ENCODE assay signal across 8 cellular contexts in the genomic region with DNA sequence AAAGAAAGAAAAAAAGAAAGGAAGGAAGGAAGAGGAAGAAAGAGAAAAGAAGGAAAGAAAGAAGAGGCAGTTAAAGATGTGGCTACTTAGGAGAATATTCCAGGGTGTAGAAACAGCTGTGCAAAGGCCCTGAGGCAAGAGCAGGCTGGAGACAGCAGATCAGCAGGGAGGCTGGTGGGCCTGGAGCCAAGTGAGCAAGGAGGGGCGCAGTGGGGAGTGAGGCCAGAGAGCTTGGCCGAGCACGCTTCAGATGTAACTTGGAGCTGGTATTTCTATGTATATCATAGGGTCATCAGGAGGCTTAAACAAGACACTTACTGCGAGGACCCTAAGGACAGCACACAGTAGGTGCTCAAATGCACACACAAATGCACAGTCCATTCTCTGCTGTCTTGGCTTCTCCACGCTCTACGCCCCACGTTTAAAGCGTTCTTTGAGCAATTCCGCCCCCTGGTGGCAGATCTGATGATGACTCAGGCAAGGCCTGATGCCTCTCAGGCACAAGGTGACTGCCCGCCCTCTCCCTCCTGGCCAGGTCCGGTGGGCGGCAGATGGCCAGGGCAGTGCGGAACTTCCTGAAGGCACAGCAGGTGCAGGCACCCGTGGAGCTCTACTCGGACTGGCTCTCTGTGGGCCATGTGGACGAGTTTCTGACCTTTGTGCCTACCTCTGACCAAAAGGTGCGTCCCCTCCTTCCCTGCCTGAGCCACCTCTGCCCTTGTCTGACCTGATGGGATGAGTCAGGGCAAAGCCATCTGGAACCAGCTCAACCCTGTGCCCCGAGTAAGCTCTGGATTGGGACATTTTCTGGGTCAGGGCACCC. TPM values are rescaled to one million over a fixed set of nuclear protein-coding genes. Genes with fewer than 3 reads are reported as not detected.
DNase-seq lines count a peak whose midpoint lies in the region; ATAC-seq and TF ChIP-seq lines count a peak whose summit lies in the region.

No MANE protein-coding gene starts in this region.

- TF ChIP-seq POLR2A in Peyer's patch (IDR thresholded peaks at IDR 0.05): no peak

- H3K4me3 ChIP-seq in Jurkat, Clone E6-1 (ENCODE audit: low read length): no peak overlapping the region
- H3K4me3 ChIP-seq in Peyer's patch (no peak overlapping the region), fibroblast of mammary gland (ENCODE audit: control insufficient read depth, low read depth, low read length) (no peak overlapping the region), neural cell (ENCODE audit: low read length) (no peak overlapping the region)

- no peak overlapping the region for H3K4me3 Mint-ChIP-seq in stimulated activated naive CD8-positive, alpha-beta T cell treated with anti-CD3 and anti-CD28 coated beads, Interleukin-15, amount 100 ng/mL, for 72 hours

- H2AFZ ChIP-seq in neural cell (ENCODE audit: low read depth, low read length): no peak overlapping the region

- peaks cover 52% of the 10 kb centered on the region for H3K27me3 Mint-ChIP-seq in stimulated activated naive CD8-positive, alpha-beta T cell treated with anti-CD3 and anti-CD28 coated beads, Interleukin-15, amount 100 ng/mL, for 72 hours

- no peaks in the 10 kb centered on the region for H3K9me2 ChIP-seq in neural cell (ENCODE audit: insufficient read depth, low read length)

- H3K4me1 ChIP-seq in Peyer's patch: peaks cover 0 to 18% (median 1%) of the 10 kb centered on the region in 4 donors

- peak; percentile 85 for TF ChIP-seq RAD21 in neural cell (conservative IDR thresholded peaks at IDR 0.05)

- ATAC-seq in stimulated activated naive CD8-positive, alpha-beta T cell treated with anti-CD3 and anti-CD28 coated beads, Interleukin-15, amount 100 ng/mL, for 72 hours: peak; percentile 80
- ATAC-seq in HG02981 (IDR thresholded peaks at IDR 0.05; ENCODE audit: unreplicated experiment): no peak

- H3K9me3 ChIP-seq in Peyer's patch (no peaks in the 10 kb centered on the region), neural cell (ENCODE audit: low read length) (no peaks in the 10 kb centered on the region)

- no peak overlapping the region for H3K9ac ChIP-seq in neural cell (ENCODE audit: low read length)

- no peaks in the 10 kb centered on the region for H3K27me3 ChIP-seq in Peyer's patch
- H3K27me3 ChIP-seq in neural cell (ENCODE audit: insufficient read depth, low read depth, low read length): no peaks in the 10 kb centered on the region

- H3K4me2 ChIP-seq in neural cell (ENCODE audit: low read length): no peak overlapping the region

- peak; percentile 45 for DNase-seq in DMS 273 treated with DMSO at 0.1 percent for 48 hours (lab: John Stamatoyannopoulos, UW)
- peak; percentile 60 for DNase-seq in Jurkat, Clone E6-1 (ENCODE audit: low read depth, low spot score)
- peak; percentile 83 to 96 (median 90) for DNase-seq in Peyer's patch
- DNase-seq in activated T-cell treated with anti-CD3 and anti-CD28 coated beads, Interleukin-2, amount 50 U/mL, for 48 hours: peak; percentile 91 to 97
- peak; percentile 78 for DNase-seq in fibroblast of mammary gland (ENCODE audit: low read depth)
- DNase-seq in stimulated activated naive CD8-positive, alpha-beta T cell treated with anti-CD3 and anti-CD28 coated beads, Interleukin-15, amount 100 ng/mL, for 72 hours: peak; percentile 81 to 83

- H3K79me2 ChIP-seq in neural cell (replicated peaks; ENCODE audit: insufficient read depth, low read length): no peaks in the 10 kb centered on the region

- H3K27ac ChIP-seq in Peyer's patch (peak overlapping the region in 1 of 4 donors; percentile 38), neural cell (ENCODE audit: low read length) (no peak overlapping the region)

- H4K20me1 ChIP-seq in neural cell (ENCODE audit: insufficient read depth): no peaks in the 10 kb centered on the region

- peaks cover 4% of the 10 kb centered on the region for H3K4me1 Mint-ChIP-seq in stimulated activated naive CD8-positive, alpha-beta T cell treated with anti-CD3 and anti-CD28 coated beads, Interleukin-15, amount 100 ng/mL, for 72 hours

- no peaks in the 10 kb centered on the region for H3F3A ChIP-seq in neural cell (ENCODE audit: insufficient read depth, low read length, poor library complexity, severe bottlenecking)

- TF ChIP-seq EP300 in neural cell (conservative IDR thresholded peaks at IDR 0.05; ENCODE audit: poor library complexity, severe bottlenecking): no peak

- H3K27ac Mint-ChIP-seq in stimulated activated naive CD8-positive, alpha-beta T cell treated with anti-CD3 and anti-CD28 coated beads, Interleukin-15, amount 100 ng/mL, for 72 hours: no peak overlapping the region

- no peaks in the 10 kb centered on the region for H3K9me3 Mint-ChIP-seq in stimulated activated naive CD8-positive, alpha-beta T cell treated with anti-CD3 and anti-CD28 coated beads, Interleukin-15, amount 100 ng/mL, for 72 hours

- peak; percentile 78 to 95 (median 91) for TF ChIP-seq CTCF in Peyer's patch (IDR thresholded peaks at IDR 0.05)
- TF ChIP-seq CTCF in fibroblast of mammary gland (conservative IDR thresholded peaks at IDR 0.05; ENCODE audit: control insufficient read depth, insufficient read depth, low read depth, low read length): peak; percentile 75
- peak; percentile 87 for TF ChIP-seq CTCF in neural cell (IDR thresholded peaks at IDR 0.05; ENCODE audit: poor library complexity, severe bottlenecking)

- H3K36me3 ChIP-seq in Peyer's patch (no peaks in the 10 kb centered on the region), neural cell (ENCODE audit: insufficient read depth, low read length) (no peaks in the 10 kb centered on the region)

TF ChIP-seq in neural cell, 6 proteins besides CTCF, POLR2A, EP300 and RAD21:
- TF ChIP-seq MXI1 (conservative IDR thresholded peaks at IDR 0.05; ENCODE audit: poor library complexity, severe bottlenecking) (no peak), SMC3 (conservative IDR thresholded peaks at IDR 0.05; ENCODE audit: poor library complexity) (peak; percentile 95)
TF ChIP-seq in neural cell: peak in this region for 1.

RNA-seq across cellular contexts. Expression of gene PADI3, which starts 11.9 kb away (rescaled TPM):
- polyA plus RNA-seq in Jurkat, Clone E6-1 (2012; ENCODE audit: insufficient read depth, insufficient read length): not detected
- total RNA-seq in Peyer's patch: not detected
- not detected in 2 replicates for polyA plus RNA-seq in neural cell
- not detected in 2 replicates for polyA minus RNA-seq in neural cell

RNA-seq across cellular contexts. Expression of gene PADI1, which starts 32.1 kb away (rescaled TPM):
- not detected for polyA plus RNA-seq in Jurkat, Clone E6-1 (2012; ENCODE audit: insufficient read depth, insufficient read length)
- total RNA-seq in Peyer's patch: not detected
- 0.44 and 0.66 TPM in 2 replicates for polyA plus RNA-seq in neural cell
- polyA minus RNA-seq in neural cell: 0.49 and 0.69 TPM in 2 replicates
